Comparison of ENCODE assay signal across 8 cellular contexts in genomic region chr1:145997156-145998023, GRCh38. TPM values are rescaled to one million over a fixed set of nuclear protein-coding genes. Genes with fewer than 3 reads are reported as not detected.
DNase-seq lines count a peak whose midpoint lies in the region; ATAC-seq and TF ChIP-seq lines count a peak whose summit lies in the region.

No MANE protein-coding gene starts in this region.

- H3K4me3 Mint-ChIP-seq in HFFc6 = peak overlapping the region; percentile 97

- intact Hi-C loops in heart right ventricle (cut with DNase I) (loop anchor here in 4 of 10 donors (1.0 to 2.0 kb wide), 3 partner anchors 17 to 19 kb away; no protein-coding TSS in a partner anchor), sigmoid colon (cut with DNase I) (loop anchor here (5.0 kb wide), 1 partner anchor 35 kb away; the partner anchor contains the start of genes ANKRD34A and POLR3GL)

- TF ChIP-seq CTCF in HFFc6 (IDR thresholded peaks at IDR 0.05) (no peak), OCI-LY1 (IDR thresholded peaks at IDR 0.05; ENCODE audit: low read length) (no peak), heart right ventricle (IDR thresholded peaks at IDR 0.05) (peak in 3 of 9 donors; percentile 12 to 22 (median 17)), sigmoid colon (IDR thresholded peaks at IDR 0.05) (peak in 1 of 4 experiments; percentile 31)

- H3K36me3 ChIP-seq in OCI-LY1 (ENCODE audit: insufficient read depth, low read length) (peaks cover 39% of the 10 kb centered on the region), heart right ventricle (peaks cover 8 to 37% (median 32%) of the 10 kb centered on the region in 9 donors), sigmoid colon (peaks cover 33 to 37% (median 35%) of the 10 kb centered on the region in 4 donors)

- H3F3A ChIP-seq in OCI-LY1 (ENCODE audit: insufficient read depth, low read length) = peaks cover 32% of the 10 kb centered on the region

- H3K4me2 ChIP-seq in OCI-LY1 (ENCODE audit: low read length) = peak overlapping the region; percentile 89

- DNase-seq in HFFc6 = no peak
- peak; percentile 84 for DNase-seq in activated effector memory CD4-positive, alpha-beta T cell treated with anti-CD3 and anti-CD28 coated beads, Interleukin-2, amount 50 U/mL, for 16 hours
- DNase-seq in heart right ventricle = peak in 1 of 2 donors; percentile 53
- DNase-seq in sigmoid colon = peak; percentile 80

- H3K9me3 ChIP-seq in OCI-LY1 (ENCODE audit: low read length) (no peaks in the 10 kb centered on the region), heart right ventricle (no peaks in the 10 kb centered on the region), sigmoid colon (no peaks in the 10 kb centered on the region)

- WGBS in heart right ventricle, 2 donors = 6 to 11% methylated on average over 13 of the region's 13 CpGs
- WGBS in sigmoid colon, 2 donors = 7 to 10% methylated on average over 13 of the region's 13 CpGs

- H3K79me2 ChIP-seq in OCI-LY1 (ENCODE audit: insufficient read depth, low read length) = peaks cover 27% of the 10 kb centered on the region

- H3K4me3 ChIP-seq in OCI-LY1 (ENCODE audit: low read depth, low read length, poor library complexity, severe bottlenecking) (peak overlapping the region; percentile 99), heart right ventricle (peak overlapping the region; percentile 34 to 90 (median 76)), sigmoid colon (peak overlapping the region; percentile 72 to 93 (median 88))

- peaks cover 78% of the 10 kb centered on the region for H3K4me1 ChIP-seq in OCI-LY1 (ENCODE audit: insufficient read depth, low read length, severe bottlenecking)
- H3K4me1 ChIP-seq in heart right ventricle = peaks cover 12 to 63% (median 43%) of the 10 kb centered on the region in 9 donors
- H3K4me1 ChIP-seq in sigmoid colon = peaks cover 0 to 46% (median 42%) of the 10 kb centered on the region in 4 donors

- H3K27ac ChIP-seq in OCI-LY1 (ENCODE audit: low read depth, low read length, poor library complexity, severe bottlenecking) (peak overlapping the region; percentile 98), heart right ventricle (peak overlapping the region; percentile 89 to 99 (median 97)), sigmoid colon (peak overlapping the region; percentile 92 to 95 (median 94))

- no peak for TF ChIP-seq EP300 in sigmoid colon (IDR thresholded peaks at IDR 0.05)

- H3K9ac ChIP-seq in OCI-LY1 (ENCODE audit: low read length) = peak overlapping the region; percentile 98

- no peaks in the 10 kb centered on the region for H3K9me3 Mint-ChIP-seq in HFFc6

- H4K20me1 ChIP-seq in OCI-LY1 (ENCODE audit: insufficient read depth, low read length) = no peaks in the 10 kb centered on the region

- no peak overlapping the region for H2AFZ ChIP-seq in OCI-LY1 (ENCODE audit: low read length)

- H3K36me3 Mint-ChIP-seq in HFFc6 (ENCODE audit: low read depth) = peaks cover 40% of the 10 kb centered on the region

- H3K9me2 ChIP-seq in OCI-LY1 (ENCODE audit: low read depth, low read length) = no peaks in the 10 kb centered on the region

- TF ChIP-seq POLR2A in GM10847 (IDR thresholded peaks at IDR 0.05; ENCODE audit: extremely low read depth, insufficient read length) = peak; percentile 26
- no peak for TF ChIP-seq POLR2A in sigmoid colon (IDR thresholded peaks at IDR 0.05)

- ATAC-seq in heart right ventricle = peak; percentile 12 to 58 (median 37)
- ATAC-seq in GM18519 (IDR thresholded peaks at IDR 0.05; ENCODE audit: low FRiP score, unreplicated experiment) = no peak
- no peak for ATAC-seq in HG03521 (IDR thresholded peaks at IDR 0.05; ENCODE audit: unreplicated experiment)

- peak overlapping the region; percentile 91 for H3K27ac Mint-ChIP-seq in HFFc6

- no peaks in the 10 kb centered on the region for H3K27me3 Mint-ChIP-seq in HFFc6 (ENCODE audit: insufficient read depth)

- no peaks in the 10 kb centered on the region for H3K27me3 ChIP-seq in OCI-LY1 (ENCODE audit: insufficient read depth, low read length)
- no peaks in the 10 kb centered on the region for H3K27me3 ChIP-seq in heart right ventricle
- no peaks in the 10 kb centered on the region for H3K27me3 ChIP-seq in sigmoid colon

- H3K4me1 Mint-ChIP-seq in HFFc6 (ENCODE audit: low read depth) = peaks cover 57% of the 10 kb centered on the region

RNA-seq across cellular contexts. Expression of gene TXNIP, which starts 1.0 kb away (rescaled TPM):
- 10 to 100 TPM; 49.2 to 78.0 (median 59.5) TPM for total RNA-seq in HFFc6 (2021; fragmentation: NEBNext Ultra II Directional; extraction: Animal tissue kit (Norgen Biotek cat#: 25700))
- total RNA-seq in heart right ventricle = 1,000 to 10,000 TPM in 2 of 10 donors, 100 to 1,000 TPM in 8; 544 to 1,142 (median 777) TPM
- 100 to 1,000 TPM; 231 to 681 TPM for polyA plus RNA-seq in heart right ventricle
- 1,000 to 10,000 TPM; 1,623 to 4,609 (median 1,842) TPM for total RNA-seq in sigmoid colon
- 100 to 1,000 TPM; 326 to 783 (median 548) TPM for polyA plus RNA-seq in sigmoid colon

RNA-seq across cellular contexts. Expression of gene HJV, which starts 24.1 kb away (rescaled TPM):
- total RNA-seq in HFFc6 (2021; fragmentation: NEBNext Ultra II Directional; extraction: Animal tissue kit (Norgen Biotek cat#: 25700)) = not detected
- total RNA-seq in heart right ventricle (100 to 1,000 TPM in 1 of 10 donors, 10 to 100 TPM in 9; 26.8 to 115 (median 76.5) TPM), sigmoid colon (not detected)
- polyA plus RNA-seq in heart right ventricle (10 to 100 TPM in 1 of 2 donors, under 1 TPM in 1; 0.52 to 18.8 TPM), sigmoid colon (not detected)

RNA-seq across cellular contexts. Expression of gene POLR3GL, which starts 32.9 kb away (rescaled TPM):
- 10 to 100 TPM; 23.5 to 29.3 (median 26.2) TPM for total RNA-seq in HFFc6 (2021; fragmentation: NEBNext Ultra II Directional; extraction: Animal tissue kit (Norgen Biotek cat#: 25700))
- total RNA-seq in heart right ventricle = 10 to 100 TPM; 30.9 to 44.7 (median 38.5) TPM
- 10 to 100 TPM; 44.2 to 64.5 TPM for polyA plus RNA-seq in heart right ventricle
- total RNA-seq in sigmoid colon = 10 to 100 TPM; 23.1 to 32.8 (median 27.4) TPM
- 10 to 100 TPM; 35.9 to 47.4 (median 40.9) TPM for polyA plus RNA-seq in sigmoid colon

RNA-seq across cellular contexts. Expression of gene ANKRD34A, which starts 33.0 kb away (rescaled TPM):
- 10 to 100 TPM in 3 of 6 experiments, 1 to 10 TPM in 3; 8.1 to 14.9 (median 10.2) TPM for total RNA-seq in HFFc6 (2021; fragmentation: NEBNext Ultra II Directional; extraction: Animal tissue kit (Norgen Biotek cat#: 25700))
- total RNA-seq in heart right ventricle (1 to 10 TPM in 6 of 10 donors, under 1 TPM in 4; 0.66 to 1.5 (median 1.0) TPM), sigmoid colon (1 to 10 TPM in 2 of 4 donors, under 1 TPM in 2; 0.33 to 1.9 (median 1.0) TPM)
- polyA plus RNA-seq in heart right ventricle (1 to 10 TPM in 1 of 2 donors, under 1 TPM in 1; 0.88 to 1.7 TPM), sigmoid colon (under 1 TPM in 1 of 3 donors, not detected in 2; 0.41 TPM)

RNA-seq across cellular contexts. Expression of gene LIX1L, which starts 39.6 kb away (rescaled TPM):
- 10 to 100 TPM; 51.0 to 59.6 (median 56.1) TPM for total RNA-seq in HFFc6 (2021; fragmentation: NEBNext Ultra II Directional; extraction: Animal tissue kit (Norgen Biotek cat#: 25700))
- total RNA-seq in heart right ventricle = 10 to 100 TPM; 21.2 to 30.0 (median 24.5) TPM
- 1 to 10 TPM; 7.1 to 9.4 TPM for polyA plus RNA-seq in heart right ventricle
- 10 to 100 TPM; 26.9 to 42.5 (median 36.0) TPM for total RNA-seq in sigmoid colon
- 1 to 10 TPM; 1.4 to 8.7 (median 3.0) TPM for polyA plus RNA-seq in sigmoid colon

Comparison
In these comparisons a context has a peak if more than half of its experiments do, and no peak if none do; other contexts are left out.
1. ATAC-seq: peak in heart right ventricle (8 of 8); none in GM18519 (single experiment) and HG03521 (single experiment).
2. RNA of gene TXNIP, which starts 1.0 kb away (total RNA-seq): 1,623 to 4,609 TPM in sigmoid colon and 544 to 1,142 TPM in heart right ventricle; 49.2 to 78.0 TPM in HFFc6; every median in the first group is over 4 times any median in the second.
3. RNA of gene HJV, which starts 24.1 kb away (total RNA-seq): 26.8 to 115 TPM in heart right ventricle; not detected in HFFc6 and not detected in sigmoid colon; every median in the first group is over 10 times any median in the second.
4. Peak in every context shown above with its lines, with median percentiles within 50 percentile points of each other: H3K27ac ChIP-seq and H3K4me3 ChIP-seq.